In the genomic region with DNA sequence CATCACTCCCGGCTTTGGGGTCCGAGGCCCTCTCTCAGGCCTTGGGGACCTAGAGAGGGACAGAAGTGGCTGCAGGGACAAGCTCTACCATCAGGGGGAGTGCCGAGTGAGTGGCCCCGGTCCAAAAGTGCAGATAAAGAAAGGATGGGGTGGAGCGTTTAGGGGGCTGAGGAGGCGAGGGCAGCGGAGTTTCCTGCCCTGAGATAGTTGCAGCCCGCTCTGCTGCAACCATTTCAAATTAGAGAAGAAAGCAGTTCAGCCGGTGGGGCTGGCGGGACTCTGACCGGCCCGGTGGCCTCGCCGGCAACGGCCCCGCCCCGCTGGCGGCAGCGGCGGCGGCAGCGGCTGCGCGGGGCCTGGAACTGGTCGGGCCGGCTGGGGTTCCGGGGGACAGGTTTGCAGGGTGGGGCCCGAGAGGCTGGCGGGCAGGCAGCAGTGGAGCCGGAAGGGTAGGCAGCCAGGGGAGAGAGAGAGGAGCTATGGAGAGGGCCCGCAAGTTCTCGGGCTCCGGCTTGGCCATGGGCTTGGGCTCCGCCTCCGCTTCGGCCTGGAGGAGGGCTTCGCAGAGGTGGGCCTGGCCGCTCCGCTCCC, we compare ENCODE assay signal across 8 cellular contexts. TPM values are rescaled to one million over a fixed set of nuclear protein-coding genes. Genes with fewer than 3 reads are reported as not detected.
DNase-seq lines count a peak whose midpoint lies in the region; ATAC-seq, FAIRE-seq and TF ChIP-seq lines count a peak whose summit lies in the region.

No MANE protein-coding gene starts in this region.

- TF ChIP-seq EP300 in HepG2 (IDR thresholded peaks at IDR 0.05; ENCODE audit: low read depth in 2 of 2, low read length in 2 of 2) (no peak), HepG2 (CRISPR knock-in tag; IDR thresholded peaks at IDR 0.05; ENCODE audit: borderline replicate concordance) (no peak)

- CTCF ChIA-PET in HepG2 (lab: Yijun Ruan, JAX; ENCODE audit: low intra/inter-chr PET ratio, low total read pairs), result no interaction called here

- POLR2A ChIA-PET in HepG2 (lab: Yijun Ruan, JAX), result no interaction called here

- no peak overlapping the region for H3K9ac ChIP-seq in HepG2 (ENCODE audit: insufficient read depth, low read depth, low read length)

- no peak for TF ChIP-seq POLR2A in HepG2 (IDR thresholded peaks at IDR 0.05; ENCODE audit: insufficient read depth in 1 of 2, low read depth in 2 of 2, low read length in 2 of 2)

- no peak for FAIRE-seq in HepG2 (lab: Jason Lieb, UNC)

- H3K4me2 ChIP-seq in HepG2 (ENCODE audit: low read depth, low read length), result peak overlapping the region; percentile 73

- intact Hi-C loops in HepG2 (cut with micrococcal nuclease; ENCODE audit: unreplicated experiment), result loop anchor here (5.0 kb wide), 1 partner anchor 310 kb away; no protein-coding TSS in a partner anchor

- peak overlapping the region; percentile 60 for H3K4me3 ChIP-seq in WI38 (ENCODE audit: low read depth, low read length)
- H3K4me3 ChIP-seq in HepG2 (replicated peaks in 1 of 3; ENCODE audit: insufficient read depth in 1 of 3, low read depth in 2 of 3, low read length in 3 of 3), result peak overlapping the region; percentile 54 to 71 (median 60); a peak in 5 of 6 replicates

- no TSS peak for BruUV-seq in HepG2 (replicated peaks; lab: Mats Ljungman, UMichigan)

- 0% methylated on average over 5 of the region's 39 CpGs for WGBS in HepG2 (ENCODE audit: low lambda C conversion rate)

- peaks cover 10% of the 10 kb centered on the region for H3K79me2 ChIP-seq in HepG2 (ENCODE audit: insufficient read depth, low read length)

- H3K27me3 ChIP-seq in HepG2 (ENCODE audit: control insufficient read depth in 1 of 2, insufficient read depth in 2 of 2, low read length in 2 of 2), result no peaks in the 10 kb centered on the region; a peak in 2 of 5 replicates

- TF ChIP-seq CTCF in WI38 (IDR thresholded peaks at IDR 0.05; ENCODE audit: low read depth, low read length), result peak; percentile 70
- peak; percentile 68 for TF ChIP-seq CTCF in HepG2 (CRISPR knock-in tag; IDR thresholded peaks at IDR 0.05)

- H4K20me1 ChIP-seq in HepG2 (ENCODE audit: insufficient read depth, low read length), result no peaks in the 10 kb centered on the region

- in situ Hi-C loops in HepG2 (cut with HindIII; ENCODE audit: extremely low pct_ligation_motif_present, low pct_unique_long_range_greater_than_20kb), result loop anchor here (5.0 to 10.0 kb wide), 2 partner anchors 100 to 213 kb away; no protein-coding TSS in a partner anchor

- H3K9me3 ChIP-seq in HepG2 (ENCODE audit: low read length), result no peaks in the 10 kb centered on the region

- peak; percentile 39 for ATAC-seq in GM21825 (IDR thresholded peaks at IDR 0.05; ENCODE audit: unreplicated experiment)
- peak; percentile 46 for ATAC-seq in HepG2
- ATAC-seq in HG02623 (IDR thresholded peaks at IDR 0.05; ENCODE audit: unreplicated experiment), result no peak

- H3K4me1 ChIP-seq in HepG2 (ENCODE audit: insufficient read depth, low read length), result peaks cover 24% of the 10 kb centered on the region

- H3K36me3 ChIP-seq in HepG2 (replicated peaks in 1 of 2; ENCODE audit: control insufficient read depth in 1 of 2, insufficient read depth in 2 of 2, low read length in 2 of 2), result no peaks in the 10 kb centered on the region

- H3K27ac ChIP-seq in HepG2 (ENCODE audit: extremely low read length, insufficient read depth, low read length), result no peak overlapping the region

- peak; percentile 39 for DNase-seq in DMS79 treated with DMSO at 0.1 percent for 48 hours (lab: John Stamatoyannopoulos, UW)
- peak; percentile 3 for DNase-seq in MV-4-11 (lab: John Stamatoyannopoulos, UW)
- DNase-seq in cerebellum (ENCODE audit: low spot score), result peak; percentile 40
- DNase-seq in HepG2 (ENCODE audit: low spot score), result peak; percentile 19
- peak in 2 of 3 donors; percentile 29 to 50 for DNase-seq in stimulated activated CD4-positive, alpha-beta T cell treated with anti-CD3 and anti-CD28 coated beads, TNF-alpha, amount 100 ng/mL, for 48 hours (ENCODE audit: low read depth in 3 of 3)

- H2AFZ ChIP-seq in HepG2 (ENCODE audit: low read length), result no peak overlapping the region

- peak; percentile 43; the same call in 1 of the 2 replicates for TF ChIP-seq RAD21 in HepG2 (CRISPR knock-in tag; IDR thresholded peaks at IDR 0.05)

TF ChIP-seq in HepG2, 621 proteins besides CTCF, POLR2A, EP300 and RAD21 (continues in another document):
- TF ChIP-seq HNF4A (CRISPR knock-in tag; IDR thresholded peaks at IDR 0.05), result peak; percentile 33; the same call in 1 of the 2 replicates
- peak; percentile 38; the same call in 1 of the 2 replicates for TF ChIP-seq SMC3 (IDR thresholded peaks at IDR 0.05; ENCODE audit: low read length)
- TF ChIP-seq ZFY (CRISPR knock-in tag; IDR thresholded peaks at IDR 0.05), result peak; percentile 54
- TF ChIP-seq ZFX (CRISPR knock-in tag; IDR thresholded peaks at IDR 0.05; ENCODE audit: low read depth), result peak; percentile 50; the same call in 1 of the 2 replicates

RNA-seq across cellular contexts. Expression of a gene that starts 7.6 kb away (rescaled TPM):
- total RNA-seq in cerebellum (41.2 TPM), HepG2 (2016; rRNA removed; fragmentation: Illumina TruSeq; extraction: Trizol) (19.4 and 27.2 TPM in 2 replicates)
- 6.6 and 7.1 TPM in 2 replicates for total RNA-seq in HepG2 (2016; cell fraction: cytosol; rRNA removed; fragmentation: Illumina TruSeq; extraction: Trizol; ENCODE audit: low read depth)
- 20.2 and 26.2 TPM in 2 replicates for total RNA-seq in HepG2 (2016; cell fraction: insoluble cytoplasmic fraction; rRNA removed; fragmentation: Illumina TruSeq; extraction: Trizol)
- 12.9 and 17.9 TPM in 2 replicates for total RNA-seq in HepG2 (2016; cell fraction: membrane; rRNA removed; fragmentation: Illumina TruSeq; extraction: Trizol)
- total RNA-seq in HepG2 (2016; cell fraction: nucleus; rRNA removed; fragmentation: Illumina TruSeq; extraction: Trizol), result 8.2 and 12.6 TPM in 2 replicates
- polyA plus RNA-seq in HepG2 (2011; rRNA removed), result 8.1 and 9.9 TPM in 2 replicates
- 8.0 and 9.9 TPM in 2 replicates for polyA plus RNA-seq in HepG2 (2011; cell fraction: cytosol; rRNA removed)
- 7.2 and 8.8 TPM in 2 replicates for polyA plus RNA-seq in HepG2 (2011; cell fraction: nucleus; rRNA removed)
- polyA plus RNA-seq in HepG2 (2012), result 8.5 and 14.8 TPM in 2 replicates
- polyA plus RNA-seq in HepG2 (2016; cell fraction: cytosol; fragmentation: Illumina TruSeq; extraction: Trizol; ENCODE audit: low read depth), result 8.2 and 8.9 TPM in 2 replicates
- 21.7 and 24.9 TPM in 2 replicates for polyA plus RNA-seq in HepG2 (2016; cell fraction: insoluble cytoplasmic fraction; fragmentation: Illumina TruSeq; extraction: Trizol; ENCODE audit: low read depth)
- polyA plus RNA-seq in HepG2 (2016; cell fraction: membrane; fragmentation: Illumina TruSeq; extraction: Trizol; ENCODE audit: low read depth), result 11.1 and 14.3 TPM in 2 replicates
- 19.8 and 22.3 TPM in 2 replicates for polyA plus RNA-seq in HepG2 (2016; cell fraction: nucleus; fragmentation: Illumina TruSeq; extraction: Trizol; ENCODE audit: insufficient read depth, low read depth)
- polyA minus RNA-seq in HepG2 (2011; rRNA and poly(A)+ RNA removed; ENCODE audit: low replicate concordance), result 7.0 and 23.9 TPM in 2 replicates
- polyA minus RNA-seq in HepG2 (2011; cell fraction: cytosol; rRNA and poly(A)+ RNA removed), result 8.4 and 8.6 TPM in 2 replicates
- polyA minus RNA-seq in HepG2 (2011; cell fraction: nucleus; rRNA and poly(A)+ RNA removed), result 5.4 and 10.7 TPM in 2 replicates

RNA-seq across cellular contexts. Expression of a gene that starts 29.1 kb away (rescaled TPM):
- 7.7 TPM for total RNA-seq in cerebellum
- 0.04 TPM in 1 of 2 replicates, not detected in the other for total RNA-seq in HepG2 (2016; rRNA removed; fragmentation: Illumina TruSeq; extraction: Trizol)
- total RNA-seq in HepG2 (2016; cell fraction: cytosol; rRNA removed; fragmentation: Illumina TruSeq; extraction: Trizol; ENCODE audit: low read depth), result not detected in 2 replicates
- not detected in 2 replicates for total RNA-seq in HepG2 (2016; cell fraction: insoluble cytoplasmic fraction; rRNA removed; fragmentation: Illumina TruSeq; extraction: Trizol)
- not detected in 2 replicates for total RNA-seq in HepG2 (2016; cell fraction: membrane; rRNA removed; fragmentation: Illumina TruSeq; extraction: Trizol)
- not detected in 2 replicates for total RNA-seq in HepG2 (2016; cell fraction: nucleus; rRNA removed; fragmentation: Illumina TruSeq; extraction: Trizol)
- 0.08 TPM in 1 of 2 replicates, not detected in the other for polyA plus RNA-seq in HepG2 (2011; rRNA removed)
- 0.04 and 0.05 TPM in 2 replicates for polyA plus RNA-seq in HepG2 (2011; cell fraction: cytosol; rRNA removed)
- 0.28 and 0.53 TPM in 2 replicates for polyA plus RNA-seq in HepG2 (2011; cell fraction: nucleus; rRNA removed)
- 0.07 and 0.09 TPM in 2 replicates for polyA plus RNA-seq in HepG2 (2012)
- polyA plus RNA-seq in HepG2 (2016; cell fraction: cytosol; fragmentation: Illumina TruSeq; extraction: Trizol; ENCODE audit: low read depth), result not detected in 2 replicates
- not detected in 2 replicates for polyA plus RNA-seq in HepG2 (2016; cell fraction: insoluble cytoplasmic fraction; fragmentation: Illumina TruSeq; extraction: Trizol; ENCODE audit: low read depth)
- polyA plus RNA-seq in HepG2 (2016; cell fraction: membrane; fragmentation: Illumina TruSeq; extraction: Trizol; ENCODE audit: low read depth), result not detected in 2 replicates
- not detected in 2 replicates for polyA plus RNA-seq in HepG2 (2016; cell fraction: nucleus; fragmentation: Illumina TruSeq; extraction: Trizol; ENCODE audit: insufficient read depth, low read depth)
- 0.18 and 0.61 TPM in 2 replicates for polyA minus RNA-seq in HepG2 (2011; rRNA and poly(A)+ RNA removed; ENCODE audit: low replicate concordance)
- not detected in 2 replicates for polyA minus RNA-seq in HepG2 (2011; cell fraction: cytosol; rRNA and poly(A)+ RNA removed)
- 0.26 TPM in 1 of 2 replicates, not detected in the other for polyA minus RNA-seq in HepG2 (2011; cell fraction: nucleus; rRNA and poly(A)+ RNA removed)
